Comparison of ENCODE assay signal across 18 cellular contexts in the genomic region with DNA sequence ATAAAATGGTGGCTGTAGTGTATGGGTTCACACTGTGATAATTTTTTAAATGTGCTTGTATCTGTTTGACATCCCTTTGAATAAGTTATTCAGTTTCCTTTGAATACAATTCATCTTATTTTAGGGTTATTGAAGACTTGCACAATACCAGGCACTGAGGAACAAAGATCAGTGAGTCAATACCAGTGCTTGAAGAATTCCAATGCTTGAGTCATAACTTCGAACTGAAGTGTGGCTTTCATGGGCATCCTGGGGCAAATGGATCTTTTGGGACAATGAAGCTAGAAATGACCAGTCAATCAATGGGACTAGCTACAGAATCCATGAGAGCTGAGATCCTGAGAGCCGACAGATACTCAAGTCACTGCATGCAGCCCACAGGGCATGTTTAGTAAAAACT.
"Had no signal": no experiment of that assay in that cellular context is flagged by ENCODE, and none has a peak within 500 bp of the region (broad histone marks: within the 10 kb centered on the region; RNA-seq: fewer than 3 reads in every experiment).

No MANE protein-coding gene starts in this region.

- H3K4me3 ChIP-seq: right atrium auricular region, suprapubic skin had no signal

- H3K4me3 Mint-ChIP-seq: activated T-helper 17 cell treated with anti-CD3 and anti-CD28 coated beads, Interleukin-2, amount 50 U/mL, for 72 hours; natural killer cell; stimulated activated naive CD8-positive, alpha-beta T cell treated with anti-CD3 and anti-CD28 coated beads, Interleukin-15, Interleukin-2, amounts not matched to agents 100 ng/mL and 50 ng/mL, for 24 hours had no signal

- H3K9me3 ChIP-seq: neutrophil, right atrium auricular region, suprapubic skin had no signal

- H3K36me3 ChIP-seq: brain microvascular endothelial cell, neutrophil, right atrium auricular region, suprapubic skin, WERI-Rb-1 had no signal

- H3K27ac ChIP-seq: brain microvascular endothelial cell, neutrophil, right atrium auricular region, suprapubic skin, WERI-Rb-1 had no signal

- FAIRE-seq: small intestine had no signal

- H3K4me1 Mint-ChIP-seq: activated T-helper 17 cell treated with anti-CD3 and anti-CD28 coated beads, Interleukin-2, amount 50 U/mL, for 72 hours; natural killer cell had no signal

- H3K27me3 Mint-ChIP-seq: activated T-helper 17 cell treated with anti-CD3 and anti-CD28 coated beads, Interleukin-2, amount 50 U/mL, for 72 hours; stimulated activated naive CD8-positive, alpha-beta T cell treated with anti-CD3 and anti-CD28 coated beads, Interleukin-15, Interleukin-2, amounts not matched to agents 100 ng/mL and 50 ng/mL, for 24 hours had no signal

- H3K27ac Mint-ChIP-seq: activated T-helper 17 cell treated with anti-CD3 and anti-CD28 coated beads, Interleukin-2, amount 50 U/mL, for 72 hours; natural killer cell; stimulated activated naive CD8-positive, alpha-beta T cell treated with anti-CD3 and anti-CD28 coated beads, Interleukin-15, Interleukin-2, amounts not matched to agents 100 ng/mL and 50 ng/mL, for 24 hours had no signal

- H3K36me3 Mint-ChIP-seq: natural killer cell had no signal

- H3K27me3 ChIP-seq: brain microvascular endothelial cell, neutrophil, right atrium auricular region, suprapubic skin had no signal

- DNase-seq: activated CD4-positive, alpha-beta T cell treated with anti-CD3 and anti-CD28 coated beads, Interleukin-2, amount 50 U/mL, for 48 hours; activated naive CD4-positive, alpha-beta T cell treated with Interleukin-2 at 50 U/mL for 16 hours; anterior cingulate cortex; brain microvascular endothelial cell; dermis blood vessel endothelial cell; glutamatergic neuron; hypothalamus; left ventricle myocardium superior; mesenchymal stem cell; natural killer cell; small intestine; stimulated activated CD4-positive, alpha-beta T cell treated with anti-CD3 and anti-CD28 coated beads, Interleukin-4, amount 100 ng/mL, for 4 hours; WERI-Rb-1 had no signal

- ATAC-seq: activated T-helper 17 cell treated with anti-CD3 and anti-CD28 coated beads, Interleukin-2, amount 50 U/mL, for 72 hours; left ventricle myocardium superior; natural killer cell had no signal

- H3K4me1 ChIP-seq: right atrium auricular region, suprapubic skin had no signal
